11 cellular contexts compared by ENCODE assay signal in the genomic region with DNA sequence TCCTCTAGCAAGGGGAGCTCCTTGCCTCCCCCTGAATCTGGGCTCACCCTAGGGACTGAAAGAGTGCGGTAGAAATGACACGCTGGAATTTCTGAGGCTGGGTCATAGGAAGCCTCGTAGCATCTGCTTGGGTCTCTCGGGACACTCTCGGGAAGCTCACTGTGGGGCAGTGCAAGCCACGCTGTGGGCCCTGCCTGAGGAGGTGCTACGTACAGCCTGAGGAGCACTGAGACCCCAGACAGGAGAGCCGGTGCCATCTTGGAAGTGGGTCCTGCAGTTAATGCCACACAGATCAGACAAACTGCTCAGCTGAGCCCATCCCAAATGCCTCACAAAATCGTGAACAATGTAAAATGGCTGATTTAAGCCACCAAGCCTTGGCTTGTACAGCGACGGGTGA. TPM values are rescaled to one million over a fixed set of nuclear protein-coding genes. Genes with fewer than 3 reads are reported as not detected.
DNase-seq lines count a peak whose midpoint lies in the region; ATAC-seq and TF ChIP-seq lines count a peak whose summit lies in the region.
"Had no signal": no experiment of that assay in that cellular context is flagged by ENCODE, and none has a peak within 500 bp of the region (broad histone marks: within the 10 kb centered on the region; RNA-seq: fewer than 3 reads in every experiment).

No MANE protein-coding gene starts in this region.

- no peaks in the 10 kb centered on the region for H3K27me3 Mint-ChIP-seq in stimulated activated naive CD8-positive, alpha-beta T cell treated with anti-CD3 and anti-CD28 coated beads, Interleukin-15, Interleukin-2, amounts not matched to agents 100 ng/mL and 50 ng/mL, for 24 hours
- H3K27me3 Mint-ChIP-seq in T-helper 17 cell (no peaks in the 10 kb centered on the region), mesothelial cell of epicardium (ENCODE audit: low read depth) (no peaks in the 10 kb centered on the region)

- no peaks in the 10 kb centered on the region for H3K9me3 Mint-ChIP-seq in stimulated activated naive CD8-positive, alpha-beta T cell treated with anti-CD3 and anti-CD28 coated beads, Interleukin-15, Interleukin-2, amounts not matched to agents 100 ng/mL and 50 ng/mL, for 24 hours
- no peaks in the 10 kb centered on the region for H3K9me3 Mint-ChIP-seq in mesothelial cell of epicardium

- peak overlapping the region; percentile 61 for H3K27ac Mint-ChIP-seq in stimulated activated naive CD8-positive, alpha-beta T cell treated with anti-CD3 and anti-CD28 coated beads, Interleukin-15, Interleukin-2, amounts not matched to agents 100 ng/mL and 50 ng/mL, for 24 hours
- H3K27ac Mint-ChIP-seq in T-helper 17 cell = peak overlapping the region; percentile 98
- H3K27ac Mint-ChIP-seq in mesothelial cell of epicardium = peak overlapping the region; percentile 34

- no peak for ATAC-seq in stimulated activated naive CD8-positive, alpha-beta T cell treated with anti-CD3 and anti-CD28 coated beads, Interleukin-15, Interleukin-2, amounts not matched to agents 100 U/mL and 50 U/mL, for 24 hours
- ATAC-seq in T-helper 17 cell (no peak), GM21529 (IDR thresholded peaks at IDR 0.05; ENCODE audit: unreplicated experiment) (no peak), HG03457 (IDR thresholded peaks at IDR 0.05; ENCODE audit: unreplicated experiment) (no peak)

- H3K4me1 Mint-ChIP-seq in stimulated activated naive CD8-positive, alpha-beta T cell treated with anti-CD3 and anti-CD28 coated beads, Interleukin-15, Interleukin-2, amounts not matched to agents 100 ng/mL and 50 ng/mL, for 24 hours (ENCODE audit: low read depth) = peaks cover 70% of the 10 kb centered on the region
- peaks cover 48% of the 10 kb centered on the region for H3K4me1 Mint-ChIP-seq in T-helper 17 cell
- peaks cover 24% of the 10 kb centered on the region for H3K4me1 Mint-ChIP-seq in mesothelial cell of epicardium

- H3K36me3 Mint-ChIP-seq in stimulated activated naive CD8-positive, alpha-beta T cell treated with anti-CD3 and anti-CD28 coated beads, Interleukin-15, Interleukin-2, amounts not matched to agents 100 ng/mL and 50 ng/mL, for 24 hours (ENCODE audit: low read depth) = peaks cover 36% of the 10 kb centered on the region
- peaks cover 2% of the 10 kb centered on the region for H3K36me3 Mint-ChIP-seq in T-helper 17 cell (ENCODE audit: low read depth)
- peaks cover 17% of the 10 kb centered on the region for H3K36me3 Mint-ChIP-seq in mesothelial cell of epicardium

- TF ChIP-seq CTCF in mesothelial cell of epicardium (IDR thresholded peaks at IDR 0.05; ENCODE audit: unreplicated experiment) = no peak

- peak overlapping the region; percentile 95 for H3K4me3 Mint-ChIP-seq in stimulated activated naive CD8-positive, alpha-beta T cell treated with anti-CD3 and anti-CD28 coated beads, Interleukin-15, Interleukin-2, amounts not matched to agents 100 ng/mL and 50 ng/mL, for 24 hours
- H3K4me3 Mint-ChIP-seq in T-helper 17 cell = no peak overlapping the region
- H3K4me3 Mint-ChIP-seq in mesothelial cell of epicardium = peak overlapping the region; percentile 24

- no peaks in the 10 kb centered on the region for H3K9me3 ChIP-seq in T-helper 17 cell (ENCODE audit: control insufficient read depth, low read length, poor library complexity, severe bottlenecking)

- DNase-seq in stimulated activated naive CD8-positive, alpha-beta T cell treated with anti-CD3 and anti-CD28 coated beads, Interleukin-15, Interleukin-2, amounts not matched to agents 100 U/mL and 50 U/mL, for 24 hours = no peak
- DNase-seq in T-helper 17 cell = no peak
- no peak for DNase-seq in mesothelial cell of epicardium (ENCODE audit: low spot score in 2 of 2, unreplicated experiment in 2 of 2)
- DNase-seq in NCI-H82 treated with DMSO at 0.1 percent for 48 hours (lab: John Stamatoyannopoulos, UW; ENCODE audit: unreplicated experiment) = no peak
- DNase-seq in NCI-H82 (lab: John Stamatoyannopoulos, UW) = no peak
- DNase-seq: C1 segment of cervical spinal cord; retina; stimulated activated naive CD4-positive, alpha-beta T cell treated with Interleukin-2 at 50 U/mL for 16 hours had no signal

RNA-seq across cellular contexts. Expression of gene MRPL36, which starts 1.8 kb away (rescaled TPM):
- total RNA-seq in T-helper 17 cell (10 to 100 TPM; 12.3 to 17.7 TPM), mesothelial cell of epicardium (38.0 to 43.8 TPM (median 41.0 TPM) in 3 replicates)

RNA-seq across cellular contexts. Expression of gene NDUFS6, which starts 3.4 kb away (rescaled TPM):
- total RNA-seq in T-helper 17 cell = 10 to 100 TPM; 15.2 to 24.7 TPM
- 26.7 to 29.7 TPM (median 28.0 TPM) in 3 replicates for total RNA-seq in mesothelial cell of epicardium

Comparison
In these comparisons a context has a peak if more than half of its experiments do, and no peak if none do; other contexts are left out.
1. H3K27ac Mint-ChIP-seq: peak in every context shown above with its lines; median percentile 98 in T-helper 17 cell; 61 in stimulated activated naive CD8-positive, alpha-beta T cell treated with anti-CD3 and anti-CD28 coated beads, Interleukin-15, Interleukin-2, amounts not matched to agents 100 ng/mL and 50 ng/mL, for 24 hours; 34 in mesothelial cell of epicardium.